ENCODE assay signal across 16 cellular contexts in genomic region chr19:11451942-11452813, GRCh38. TPM values are rescaled to one million over a fixed set of nuclear protein-coding genes. Genes with fewer than 3 reads are reported as not detected.
DNase-seq lines count a peak whose midpoint lies in the region; ATAC-seq and TF ChIP-seq lines count a peak whose summit lies in the region.
"Had no signal": no experiment of that assay in that cellular context is flagged by ENCODE, and none has a peak within 500 bp of the region (broad histone marks: within the 10 kb centered on the region; RNA-seq: fewer than 3 reads in every experiment).

No MANE protein-coding gene starts in this region.

- H3K27ac ChIP-seq in PC-3 (ENCODE audit: low read length) (no peak overlapping the region), fibroblast of lung (ENCODE audit: insufficient read depth, low read length) (no peak overlapping the region)
- H3K27ac ChIP-seq: psoas muscle, transverse colon had no signal

- H4K20me1 ChIP-seq in PC-3 (ENCODE audit: low read length) (no peaks in the 10 kb centered on the region), fibroblast of lung (ENCODE audit: control insufficient read depth, extremely low read depth, insufficient read depth, low read length) (no peaks in the 10 kb centered on the region)

- peak; percentile 30 for DNase-seq in activated CD8-positive, alpha-beta T cell treated with anti-CD3 and anti-CD28 coated beads for 36 hours
- DNase-seq in activated CD8-positive, alpha-beta T cell treated with anti-CD3 and anti-CD28 coated beads, Interleukin-2, amount 10 ng/mL, durations not matched to agents 7 days and 5 days, result no peak
- no peak for DNase-seq in PC-3
- no peak for DNase-seq in fibroblast of lung (ENCODE audit: low read depth in 2 of 2)
- no peak for DNase-seq in type B pancreatic cell (ENCODE audit: extremely low spot score, unreplicated experiment)
- no peak for DNase-seq in G401 (ENCODE audit: low spot score)
- DNase-seq in DMS53 (lab: John Stamatoyannopoulos, UW), result no peak
- DNase-seq: cerebellar nuclear complex, EL, NCI-H1105 treated with DMSO at 0.1 percent for 48 hours, psoas muscle, transverse colon had no signal

- H3K36me3 ChIP-seq in PC-3 (ENCODE audit: low read depth, low read length), result peaks cover 23% of the 10 kb centered on the region
- H3K36me3 ChIP-seq in fibroblast of lung (ENCODE audit: control insufficient read depth, insufficient read depth, low read length), result peaks cover 13% of the 10 kb centered on the region

- no peaks in the 10 kb centered on the region for H3K4me1 Mint-ChIP-seq in activated CD8-positive, alpha-beta T cell treated with anti-CD3 and anti-CD28 coated beads for 36 hours (ENCODE audit: low read depth)
- H3K4me1 Mint-ChIP-seq in activated CD8-positive, alpha-beta T cell treated with anti-CD3 and anti-CD28 coated beads, Interleukin-2, amount 10 ng/mL, durations not matched to agents 7 days and 5 days (ENCODE audit: low read depth), result no peaks in the 10 kb centered on the region
- H3K4me1 Mint-ChIP-seq in type B pancreatic cell (ENCODE audit: unreplicated experiment), result peaks cover 12% of the 10 kb centered on the region
- H3K4me1 Mint-ChIP-seq: activated T-helper 17 cell treated with anti-CD3 and anti-CD28 coated beads, Interleukin-2, amount 50 U/mL, for 72 hours had no signal

- H3K9me3 ChIP-seq in PC-3 (ENCODE audit: low read length) (no peaks in the 10 kb centered on the region), fibroblast of lung (ENCODE audit: control insufficient read depth, insufficient read depth, low read depth, low read length) (no peaks in the 10 kb centered on the region)
- H3K9me3 ChIP-seq: A549, psoas muscle, transverse colon had no signal

- H3K36me3 Mint-ChIP-seq in activated CD8-positive, alpha-beta T cell treated with anti-CD3 and anti-CD28 coated beads for 36 hours (ENCODE audit: low read depth), result peaks cover 1% of the 10 kb centered on the region
- peaks cover 7% of the 10 kb centered on the region for H3K36me3 Mint-ChIP-seq in activated CD8-positive, alpha-beta T cell treated with anti-CD3 and anti-CD28 coated beads, Interleukin-2, amount 10 ng/mL, durations not matched to agents 7 days and 5 days (ENCODE audit: low read depth)
- no peaks in the 10 kb centered on the region for H3K36me3 Mint-ChIP-seq in type B pancreatic cell

- H3F3A ChIP-seq in PC-3 (ENCODE audit: low read length, unreplicated experiment), result no peaks in the 10 kb centered on the region

- H3K27ac Mint-ChIP-seq in activated CD8-positive, alpha-beta T cell treated with anti-CD3 and anti-CD28 coated beads for 36 hours, result no peak overlapping the region
- no peak overlapping the region for H3K27ac Mint-ChIP-seq in activated CD8-positive, alpha-beta T cell treated with anti-CD3 and anti-CD28 coated beads, Interleukin-2, amount 10 ng/mL, durations not matched to agents 7 days and 5 days
- no peak overlapping the region for H3K27ac Mint-ChIP-seq in type B pancreatic cell
- H3K27ac Mint-ChIP-seq: activated T-helper 17 cell treated with anti-CD3 and anti-CD28 coated beads, Interleukin-2, amount 50 U/mL, for 72 hours had no signal

- no peaks in the 10 kb centered on the region for H3K27me3 Mint-ChIP-seq in activated CD8-positive, alpha-beta T cell treated with anti-CD3 and anti-CD28 coated beads for 36 hours
- no peaks in the 10 kb centered on the region for H3K27me3 Mint-ChIP-seq in activated CD8-positive, alpha-beta T cell treated with anti-CD3 and anti-CD28 coated beads, Interleukin-2, amount 10 ng/mL, durations not matched to agents 7 days and 5 days (ENCODE audit: low read depth)
- H3K27me3 Mint-ChIP-seq in type B pancreatic cell, result no peaks in the 10 kb centered on the region
- H3K27me3 Mint-ChIP-seq: activated T-helper 17 cell treated with anti-CD3 and anti-CD28 coated beads, Interleukin-2, amount 50 U/mL, for 72 hours had no signal

- H3K4me3 ChIP-seq in PC-3 (ENCODE audit: low read length) (no peak overlapping the region), fibroblast of lung (replicated peaks in 1 of 4; ENCODE audit: control extremely low read depth in 1 of 4, insufficient read depth in 1 of 4, low read depth in 3 of 4, low read length in 4 of 4) (peak overlapping the region in 1 of 4 experiments; percentile 19)
- H3K4me3 ChIP-seq: A549, psoas muscle, transverse colon had no signal

- no peak for ATAC-seq in activated CD8-positive, alpha-beta T cell treated with anti-CD3 and anti-CD28 coated beads for 36 hours
- no peak for ATAC-seq in activated CD8-positive, alpha-beta T cell treated with anti-CD3 and anti-CD28 coated beads, Interleukin-2, amount 10 ng/mL, durations not matched to agents 7 days and 5 days
- ATAC-seq in PC-3 (no peak), HG03108 (IDR thresholded peaks at IDR 0.05; ENCODE audit: unreplicated experiment) (no peak)
- ATAC-seq: A549; activated T-helper 17 cell treated with anti-CD3 and anti-CD28 coated beads, Interleukin-2, amount 50 U/mL, for 72 hours; psoas muscle had no signal

- in situ Hi-C loops in G401 (cut with HindIII; ENCODE audit: low sequenced_read_pairs), result no loop called here

- no peak overlapping the region for H3K9ac ChIP-seq in PC-3 (ENCODE audit: low read length)
- H3K9ac ChIP-seq in fibroblast of lung (ENCODE audit: insufficient read depth, low read length), result no peak overlapping the region

- POLR2A ChIA-PET in activated CD8-positive, alpha-beta T cell treated with anti-CD3 and anti-CD28 coated beads for 36 hours (lab: Charles Lee), result no interaction called here
- POLR2A ChIA-PET in activated CD8-positive, alpha-beta T cell treated with anti-CD3 and anti-CD28 coated beads, Interleukin-2, amount 10 ng/mL, durations not matched to agents 7 days and 5 days (lab: Charles Lee), result interaction anchor here (0.6 kb wide), 2 partner anchors 25 to 1152 kb away, joined by 3 to 4 read pairs; no protein-coding TSS in a partner anchor
- POLR2A ChIA-PET in PC-3 (lab: Charles Lee; ENCODE audit: unreplicated experiment), result no interaction called here

- H3K4me3 Mint-ChIP-seq in activated CD8-positive, alpha-beta T cell treated with anti-CD3 and anti-CD28 coated beads for 36 hours, result no peak overlapping the region
- H3K4me3 Mint-ChIP-seq in activated CD8-positive, alpha-beta T cell treated with anti-CD3 and anti-CD28 coated beads, Interleukin-2, amount 10 ng/mL, durations not matched to agents 7 days and 5 days, result no peak overlapping the region
- H3K4me3 Mint-ChIP-seq in type B pancreatic cell, result no peak overlapping the region
- H3K4me3 Mint-ChIP-seq: activated T-helper 17 cell treated with anti-CD3 and anti-CD28 coated beads, Interleukin-2, amount 50 U/mL, for 72 hours had no signal

- H3K4me2 ChIP-seq in PC-3 (ENCODE audit: low read length) (no peak overlapping the region), fibroblast of lung (ENCODE audit: extremely low read depth, insufficient read depth, low read length) (no peak overlapping the region)
- H3K4me2 ChIP-seq: A549 had no signal

- H3K9me2 ChIP-seq in PC-3 (replicated peaks; ENCODE audit: low read length), result no peaks in the 10 kb centered on the region

- H3K79me2 ChIP-seq in PC-3 (ENCODE audit: low read length) (no peaks in the 10 kb centered on the region), fibroblast of lung (ENCODE audit: control insufficient read depth, insufficient read depth, low read length) (no peaks in the 10 kb centered on the region)

- H3K9me3 Mint-ChIP-seq in activated CD8-positive, alpha-beta T cell treated with anti-CD3 and anti-CD28 coated beads for 36 hours, result no peaks in the 10 kb centered on the region
- no peaks in the 10 kb centered on the region for H3K9me3 Mint-ChIP-seq in activated CD8-positive, alpha-beta T cell treated with anti-CD3 and anti-CD28 coated beads, Interleukin-2, amount 10 ng/mL, durations not matched to agents 7 days and 5 days (ENCODE audit: insufficient read depth)
- no peaks in the 10 kb centered on the region for H3K9me3 Mint-ChIP-seq in type B pancreatic cell
- H3K9me3 Mint-ChIP-seq: activated T-helper 17 cell treated with anti-CD3 and anti-CD28 coated beads, Interleukin-2, amount 50 U/mL, for 72 hours had no signal

- no TSS peak for BruUV-seq in PC-3 (replicated peaks; lab: Mats Ljungman, UMichigan)

- TF ChIP-seq CTCF in activated CD8-positive, alpha-beta T cell treated with anti-CD3 and anti-CD28 coated beads for 36 hours (IDR thresholded peaks at IDR 0.05), result no peak
- TF ChIP-seq CTCF in PC-3 (conservative IDR thresholded peaks at IDR 0.05; ENCODE audit: low read depth, low read length) (peak; percentile 49), fibroblast of lung (conservative IDR thresholded peaks at IDR 0.05 in 1 of 2, IDR thresholded peaks at IDR 0.05 in 1 of 2; ENCODE audit: low read depth in 1 of 2, low read length in 2 of 2) (peak; percentile 14 to 20), type B pancreatic cell (conservative IDR thresholded peaks at IDR 0.05) (peak; percentile 9)

- H3K27me3 ChIP-seq in PC-3 (ENCODE audit: low read length) (no peaks in the 10 kb centered on the region), fibroblast of lung (ENCODE audit: control insufficient read depth, insufficient read depth, low read length) (no peaks in the 10 kb centered on the region)

- intact Hi-C loops in activated CD8-positive, alpha-beta T cell treated with anti-CD3 and anti-CD28 coated beads for 36 hours (cut with micrococcal nuclease), result no loop called here
- intact Hi-C loops in PC-3 (cut with micrococcal nuclease), result no loop called here

- CTCF ChIA-PET in activated CD8-positive, alpha-beta T cell treated with anti-CD3 and anti-CD28 coated beads for 36 hours (lab: Charles Lee), result interaction anchor here (0.7 to 1.5 kb wide), 3 partner anchors 11 to 72 kb away, joined by 3 to 7 read pairs (median 3); no protein-coding TSS in a partner anchor
- CTCF ChIA-PET in activated CD8-positive, alpha-beta T cell treated with anti-CD3 and anti-CD28 coated beads, Interleukin-2, amount 10 ng/mL, durations not matched to agents 7 days and 5 days (lab: Charles Lee), result interaction anchor here (1.1 kb wide), 1 partner anchor 30 kb away, joined by 3 read pairs; no protein-coding TSS in a partner anchor
- CTCF ChIA-PET in PC-3 (lab: Charles Lee), result interaction anchor here (0.6 kb wide), 3 partner anchors 30 to 264 kb away, joined by 3 to 4 read pairs (median 3); no protein-coding TSS in a partner anchor

- H2AFZ ChIP-seq in PC-3 (ENCODE audit: low read length), result no peak overlapping the region
- H2AFZ ChIP-seq in fibroblast of lung (ENCODE audit: low read length), result no peak overlapping the region

- H3K4me1 ChIP-seq in PC-3 (ENCODE audit: insufficient read depth, low read length) (no peaks in the 10 kb centered on the region), fibroblast of lung (ENCODE audit: control insufficient read depth, extremely low read depth, insufficient read depth, low read length) (no peaks in the 10 kb centered on the region)
- H3K4me1 ChIP-seq: A549, psoas muscle had no signal

RNA-seq across cellular contexts. Expression of gene PRKCSH, which starts 16.7 kb away (rescaled TPM):
- 100 to 1,000 TPM; 207 to 211 TPM for total RNA-seq in activated CD8-positive, alpha-beta T cell treated with anti-CD3 and anti-CD28 coated beads for 36 hours
- 100 to 1,000 TPM; 285 to 302 TPM for total RNA-seq in activated CD8-positive, alpha-beta T cell treated with anti-CD3 and anti-CD28 coated beads, Interleukin-2, amount 10 ng/mL, durations not matched to agents 7 days and 5 days
- total RNA-seq in PC-3 (2014; rRNA removed) (222 and 266 TPM in 2 replicates), fibroblast of lung (120 and 134 TPM in 2 replicates), type B pancreatic cell (ENCODE audit: low replicate concordance) (342 and 403 TPM in 2 replicates)
- polyA plus RNA-seq in fibroblast of lung, result 110 and 117 TPM in 2 replicates
- 313 and 315 TPM in 2 replicates for polyA plus RNA-seq in fibroblast of lung (2012)
- polyA minus RNA-seq in fibroblast of lung (ENCODE audit: low replicate concordance), result 546 and 562 TPM in 2 replicates
- 116 and 141 TPM in 2 replicates for total RNA-seq in G401 (2014; rRNA removed; shearing (Covaris generic))

RNA-seq across cellular contexts. Expression of gene ODAD3, which starts 17.3 kb away (rescaled TPM):
- under 1 TPM; 0.47 to 0.70 TPM for total RNA-seq in activated CD8-positive, alpha-beta T cell treated with anti-CD3 and anti-CD28 coated beads for 36 hours
- not detected for total RNA-seq in activated CD8-positive, alpha-beta T cell treated with anti-CD3 and anti-CD28 coated beads, Interleukin-2, amount 10 ng/mL, durations not matched to agents 7 days and 5 days
- 0.52 and 3.9 TPM in 2 replicates for total RNA-seq in PC-3 (2014; rRNA removed)
- total RNA-seq in fibroblast of lung, result 0.26 and 0.66 TPM in 2 replicates
- polyA plus RNA-seq in fibroblast of lung, result 0.32 and 0.67 TPM in 2 replicates
- 0.34 and 0.89 TPM in 2 replicates for polyA plus RNA-seq in fibroblast of lung (2012)
- not detected in 2 replicates for polyA minus RNA-seq in fibroblast of lung (ENCODE audit: low replicate concordance)
- total RNA-seq in type B pancreatic cell (ENCODE audit: low replicate concordance), result 1.0 and 2.2 TPM in 2 replicates
- total RNA-seq in G401 (2014; rRNA removed; shearing (Covaris generic)), result 1.7 and 6.1 TPM in 2 replicates

RNA-seq across cellular contexts. Expression of gene ELAVL3, which starts 28.7 kb away (rescaled TPM):
- total RNA-seq in activated CD8-positive, alpha-beta T cell treated with anti-CD3 and anti-CD28 coated beads for 36 hours, result not detected
- total RNA-seq in activated CD8-positive, alpha-beta T cell treated with anti-CD3 and anti-CD28 coated beads, Interleukin-2, amount 10 ng/mL, durations not matched to agents 7 days and 5 days, result under 1 TPM in 1 of 2 experiments, not detected in 1; 0.71 TPM
- total RNA-seq in PC-3 (2014; rRNA removed), result not detected in 2 replicates
- total RNA-seq in fibroblast of lung, result under 0.01 TPM in 1 of 2 replicates, not detected in the other
- not detected in 2 replicates for polyA plus RNA-seq in fibroblast of lung
- polyA plus RNA-seq in fibroblast of lung (2012), result not detected in 2 replicates
- not detected in 2 replicates for polyA minus RNA-seq in fibroblast of lung (ENCODE audit: low replicate concordance)
- total RNA-seq in type B pancreatic cell (ENCODE audit: low replicate concordance), result 1.7 and 3.3 TPM in 2 replicates
- total RNA-seq in G401 (2014; rRNA removed; shearing (Covaris generic)), result 0.43 and 2.4 TPM in 2 replicates
- total RNA-seq: liver, psoas muscle had no signal
- polyA plus RNA-seq: liver had no signal

RNA-seq across cellular contexts. Expression of gene RGL3, which starts 33.1 kb away (rescaled TPM):
- total RNA-seq in activated CD8-positive, alpha-beta T cell treated with anti-CD3 and anti-CD28 coated beads for 36 hours, result not detected
- not detected for total RNA-seq in activated CD8-positive, alpha-beta T cell treated with anti-CD3 and anti-CD28 coated beads, Interleukin-2, amount 10 ng/mL, durations not matched to agents 7 days and 5 days
- 23.5 and 24.2 TPM in 2 replicates for total RNA-seq in PC-3 (2014; rRNA removed)
- total RNA-seq in fibroblast of lung, result 1.8 and 4.0 TPM in 2 replicates
- polyA plus RNA-seq in fibroblast of lung, result 0.20 and 0.90 TPM in 2 replicates
- polyA plus RNA-seq in fibroblast of lung (2012), result 0.26 and 0.97 TPM in 2 replicates
- 1.3 TPM in 1 of 2 replicates, not detected in the other for polyA minus RNA-seq in fibroblast of lung (ENCODE audit: low replicate concordance)
- 44.8 and 49.6 TPM in 2 replicates for total RNA-seq in type B pancreatic cell (ENCODE audit: low replicate concordance)
- total RNA-seq in G401 (2014; rRNA removed; shearing (Covaris generic)), result not detected in 2 replicates

RNA-seq across cellular contexts. Expression of gene ZNF653, which starts 53.5 kb away (rescaled TPM):
- total RNA-seq in activated CD8-positive, alpha-beta T cell treated with anti-CD3 and anti-CD28 coated beads for 36 hours, result 10 to 100 TPM; 11.1 to 14.7 TPM
- 10 to 100 TPM; 20.1 to 21.8 TPM for total RNA-seq in activated CD8-positive, alpha-beta T cell treated with anti-CD3 and anti-CD28 coated beads, Interleukin-2, amount 10 ng/mL, durations not matched to agents 7 days and 5 days
- 14.2 and 16.2 TPM in 2 replicates for total RNA-seq in PC-3 (2014; rRNA removed)
- 3.5 and 3.6 TPM in 2 replicates for total RNA-seq in fibroblast of lung
- 3.1 and 5.5 TPM in 2 replicates for polyA plus RNA-seq in fibroblast of lung
- polyA plus RNA-seq in fibroblast of lung (2012), result 2.8 and 3.5 TPM in 2 replicates
- 4.0 and 4.4 TPM in 2 replicates for polyA minus RNA-seq in fibroblast of lung (ENCODE audit: low replicate concordance)
- total RNA-seq in type B pancreatic cell (ENCODE audit: low replicate concordance), result 11.5 and 13.4 TPM in 2 replicates
- total RNA-seq in G401 (2014; rRNA removed; shearing (Covaris generic)), result 10.2 and 21.8 TPM in 2 replicates
